Comparison of ENCODE assay signal across 8 cellular contexts in the genomic region with DNA sequence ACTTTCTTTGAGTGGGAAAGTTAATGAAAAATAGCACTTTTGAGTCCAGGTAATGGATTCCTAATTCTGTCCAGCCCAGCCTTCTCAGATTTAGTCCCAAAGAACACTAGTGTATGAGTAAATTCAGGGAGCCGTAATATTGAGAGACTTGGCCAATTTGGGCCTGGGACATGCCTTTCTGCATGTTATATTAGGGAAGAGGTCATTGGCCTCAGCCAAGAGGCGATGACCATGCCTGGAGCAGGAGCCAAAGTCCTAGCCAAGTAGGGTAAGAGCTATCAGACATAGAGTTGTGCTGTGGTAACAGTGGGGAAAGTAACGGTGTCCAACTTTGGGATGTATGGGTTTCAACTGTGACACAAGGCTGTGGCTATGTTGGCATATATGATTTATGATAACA.
"Had no signal": no experiment of that assay in that cellular context is flagged by ENCODE, and none has a peak within 500 bp of the region (broad histone marks: within the 10 kb centered on the region; RNA-seq: fewer than 3 reads in every experiment).

No MANE protein-coding gene starts in this region.

- H3K4me1 ChIP-seq: HAP-1 had no signal

- H3K4me3 ChIP-seq: GM23248, HAP-1 had no signal

- H3K9me3 ChIP-seq: HAP-1 had no signal

- DNase-seq: GM23248, GOT3, H7, HFFc6, IMR-90 had no signal

- H3K9ac ChIP-seq: GM23248 had no signal

- H2AFZ ChIP-seq: GM23248 had no signal

- H3K36me3 ChIP-seq: HAP-1 had no signal

- H3K27ac ChIP-seq: GM23248, HL-60 had no signal

- ATAC-seq: HCT116 had no signal
